29 cellular contexts compared by ENCODE assay signal in the genomic region with DNA sequence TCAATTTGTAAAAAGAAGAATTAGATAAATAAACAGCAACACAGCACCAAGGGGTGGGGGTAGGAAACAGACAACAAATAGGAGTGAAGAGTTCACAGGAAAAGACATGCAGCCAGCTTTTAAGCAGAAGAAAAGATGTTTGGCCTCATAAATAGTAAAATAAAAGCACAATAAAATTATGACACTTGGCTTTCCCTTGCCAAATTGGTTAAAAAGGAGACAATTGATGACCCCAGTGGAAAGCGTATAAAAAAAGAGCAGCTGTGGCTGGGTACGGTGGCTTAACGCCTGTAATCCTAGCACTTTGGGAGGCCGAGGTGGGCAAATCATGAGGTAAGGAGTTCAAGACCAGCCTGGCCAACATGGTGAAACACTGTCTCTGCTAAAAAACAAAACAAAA. TPM values are rescaled to one million over a fixed set of nuclear protein-coding genes. Genes with fewer than 3 reads are reported as not detected.
"Had no signal": no experiment of that assay in that cellular context is flagged by ENCODE, and none has a peak within 500 bp of the region (broad histone marks: within the 10 kb centered on the region; RNA-seq: fewer than 3 reads in every experiment).

No MANE protein-coding gene starts in this region.

- H3K9ac ChIP-seq: neural progenitor cell had no signal

- DNase-seq: cerebellar nuclear complex; cortex of kidney; dorsolateral prefrontal cortex; effector CD4-positive, alpha-beta T cell; endodermal cell; foreskin melanocyte; glutamatergic neuron; heart right ventricle; hypothalamus; immature natural killer cell; islet precursor cell; kidney glomerular epithelial cell; left colon; left ventricle myocardium inferior; lower lobe of right lung; naive B cell; nucleus accumbens; spleen; stimulated activated CD4-positive, alpha-beta T cell treated with anti-CD3 and anti-CD28 coated beads, Interleukin-4, amount 100 ng/mL, for 4 hours; stimulated activated naive CD8-positive, alpha-beta T cell treated with anti-CD3 and anti-CD28 coated beads, Interleukin-15, Interleukin-2, amounts not matched to agents 100 U/mL and 50 U/mL, for 24 hours; substantia nigra; testis; tibial artery had no signal

- H3K9me3 ChIP-seq: esophagus muscularis mucosa, left ventricle myocardium inferior, lower lobe of right lung, prostate gland, right atrium auricular region, testis, tibial artery had no signal

- FAIRE-seq: endothelial cell of umbilical vein had no signal

- H3K36me3 ChIP-seq: esophagus muscularis mucosa, heart right ventricle, left ventricle myocardium inferior, lower lobe of right lung, neural progenitor cell, prostate gland, right atrium auricular region, spleen, tibial artery had no signal

- H3K4me2 ChIP-seq: neural progenitor cell had no signal

- H3K27me3 ChIP-seq: dorsolateral prefrontal cortex, esophagus muscularis mucosa, neural progenitor cell, right atrium auricular region, testis, tibial artery had no signal

- H3K27ac ChIP-seq: dorsolateral prefrontal cortex, esophagus muscularis mucosa, heart right ventricle, left ventricle myocardium inferior, lower lobe of right lung, neural progenitor cell, prostate gland, right atrium auricular region, spleen, testis, tibial artery had no signal

- H3K4me1 ChIP-seq: esophagus muscularis mucosa, neural progenitor cell, prostate gland, right atrium auricular region, spleen, testis had no signal

- H2AFZ ChIP-seq: neural progenitor cell had no signal

- H3K4me3 ChIP-seq: dorsolateral prefrontal cortex, esophagus muscularis mucosa, heart right ventricle, left ventricle myocardium inferior, lower lobe of right lung, neural progenitor cell, prostate gland, right atrium auricular region, spleen, testis, tibial artery had no signal

RNA-seq across cellular contexts. Expression of a gene that starts 29.1 kb away (rescaled TPM):
- total RNA-seq: endodermal cell, endothelial cell of umbilical vein, heart right ventricle, left ventricle myocardium inferior, osteocyte, right atrium auricular region had no signal
- polyA plus RNA-seq: endothelial cell of umbilical vein had no signal
